In genomic region chr21:34886554-34887385, GRCh38 we compare ENCODE assay signal across 8 cellular contexts.
DNase-seq lines count a peak whose midpoint lies in the region; ATAC-seq and TF ChIP-seq lines count a peak whose summit lies in the region.

No MANE protein-coding gene starts in this region.

- peak overlapping the region; percentile 68 to 77 (median 73) for H3K4me3 ChIP-seq in esophagus muscularis mucosa

- peaks cover 47% of the 10 kb centered on the region for H3K36me3 Mint-ChIP-seq in activated CD4-positive, alpha-beta T cell treated with anti-CD3 and anti-CD28 coated beads, Interleukin-2, amount 10 ng/mL, durations not matched to agents 24 days and 14 days (ENCODE audit: low read depth)
- peaks cover 6% of the 10 kb centered on the region for H3K36me3 Mint-ChIP-seq in natural killer cell treated with Interleukin-12 subunit alpha and Interleukin-12 subunit beta and Interleukin-15 and Interleukin-18, amount 100 ng/mL, for 72 hours

- TF ChIP-seq EP300 in esophagus muscularis mucosa (IDR thresholded peaks at IDR 0.05) = no peak

- peaks cover 30 to 55% (median 53%) of the 10 kb centered on the region in 4 donors for H3K4me1 ChIP-seq in esophagus muscularis mucosa

- no peaks in the 10 kb centered on the region for H3K36me3 ChIP-seq in esophagus muscularis mucosa

- no peaks in the 10 kb centered on the region for H3K9me3 ChIP-seq in esophagus muscularis mucosa

- peaks cover 17 to 83% (median 40%) of the 10 kb centered on the region in 4 donors for H3K27me3 ChIP-seq in esophagus muscularis mucosa

- no peak for ATAC-seq in natural killer cell treated with Interleukin-12 subunit alpha and Interleukin-12 subunit beta and Interleukin-15 and Interleukin-18, amount 100 ng/mL, for 72 hours
- no peak for ATAC-seq in GM21737 (IDR thresholded peaks at IDR 0.05; ENCODE audit: unreplicated experiment)

- no peaks in the 10 kb centered on the region for H3K9me3 Mint-ChIP-seq in activated CD4-positive, alpha-beta T cell treated with anti-CD3 and anti-CD28 coated beads, Interleukin-2, amount 10 ng/mL, durations not matched to agents 24 days and 14 days
- H3K9me3 Mint-ChIP-seq in natural killer cell treated with Interleukin-12 subunit alpha and Interleukin-12 subunit beta and Interleukin-15 and Interleukin-18, amount 100 ng/mL, for 72 hours = no peaks in the 10 kb centered on the region

- H3K4me3 Mint-ChIP-seq in activated CD4-positive, alpha-beta T cell treated with anti-CD3 and anti-CD28 coated beads, Interleukin-2, amount 10 ng/mL, durations not matched to agents 24 days and 14 days = peak overlapping the region; percentile 96
- peak overlapping the region; percentile 98 for H3K4me3 Mint-ChIP-seq in natural killer cell treated with Interleukin-12 subunit alpha and Interleukin-12 subunit beta and Interleukin-15 and Interleukin-18, amount 100 ng/mL, for 72 hours

- H3K4me1 Mint-ChIP-seq in activated CD4-positive, alpha-beta T cell treated with anti-CD3 and anti-CD28 coated beads, Interleukin-2, amount 10 ng/mL, durations not matched to agents 24 days and 14 days = peaks cover 41% of the 10 kb centered on the region
- H3K4me1 Mint-ChIP-seq in natural killer cell treated with Interleukin-12 subunit alpha and Interleukin-12 subunit beta and Interleukin-15 and Interleukin-18, amount 100 ng/mL, for 72 hours (ENCODE audit: low read depth in 2 of 2) = peaks cover 41 to 51% of the 10 kb centered on the region in 2 donors

- 2% methylated on average over 21 of the region's 64 CpGs for WGBS in esophagus muscularis mucosa

- no peak for TF ChIP-seq CTCF in esophagus muscularis mucosa (IDR thresholded peaks at IDR 0.05)

- peak overlapping the region; percentile 81 for H3K27ac Mint-ChIP-seq in activated CD4-positive, alpha-beta T cell treated with anti-CD3 and anti-CD28 coated beads, Interleukin-2, amount 10 ng/mL, durations not matched to agents 24 days and 14 days
- H3K27ac Mint-ChIP-seq in natural killer cell treated with Interleukin-12 subunit alpha and Interleukin-12 subunit beta and Interleukin-15 and Interleukin-18, amount 100 ng/mL, for 72 hours = peak overlapping the region; percentile 99 to 100

- H3K27ac ChIP-seq in esophagus muscularis mucosa (replicated peaks in 1 of 4) = peak overlapping the region; percentile 45 to 82 (median 67)

- no peak for TF ChIP-seq POLR2A in esophagus muscularis mucosa (IDR thresholded peaks at IDR 0.05; ENCODE audit: low read depth)

- DNase-seq in SIG-M5 treated with dmso at 0.1 percent for 504 hours (lab: John Stamatoyannopoulos, UW; ENCODE audit: unreplicated experiment) (peak; percentile 30), SIG-M5 (lab: John Stamatoyannopoulos, UW) (no peak), esophagus muscularis mucosa (ENCODE audit: extremely low spot score) (peak; percentile 91), NAMALWA (ENCODE audit: low spot score) (no peak), NCI-H1436 (lab: John Stamatoyannopoulos, UW) (no peak)
- peak; percentile 77 for DNase-seq in activated CD4-positive, alpha-beta T cell treated with anti-CD3 and anti-CD28 coated beads, Interleukin-2, amount 10 ng/mL, durations not matched to agents 24 days and 14 days
- DNase-seq in natural killer cell treated with Interleukin-12 subunit alpha and Interleukin-12 subunit beta and Interleukin-15 and Interleukin-18, amount 100 ng/mL, for 72 hours (ENCODE audit: low spot score) = peak; percentile 73

- intact Hi-C loops in activated CD4-positive, alpha-beta T cell treated with anti-CD3 and anti-CD28 coated beads, Interleukin-2, amount 10 ng/mL, durations not matched to agents 24 days and 14 days (cut with micrococcal nuclease) = loop anchor here (2.0 to 5.0 kb wide), 5 partner anchors 20 to 956 kb away; no protein-coding TSS in a partner anchor
- intact Hi-C loops in esophagus muscularis mucosa (cut with DNase I) = loop anchor here (5.0 to 10.0 kb wide), 3 partner anchors 139 to 1438 kb away; partner anchors contain the start of gene MORC3

- no peaks in the 10 kb centered on the region for H3K27me3 Mint-ChIP-seq in activated CD4-positive, alpha-beta T cell treated with anti-CD3 and anti-CD28 coated beads, Interleukin-2, amount 10 ng/mL, durations not matched to agents 24 days and 14 days
- no peaks in the 10 kb centered on the region for H3K27me3 Mint-ChIP-seq in natural killer cell treated with Interleukin-12 subunit alpha and Interleukin-12 subunit beta and Interleukin-15 and Interleukin-18, amount 100 ng/mL, for 72 hours

Comparison
In these comparisons a context has a peak if more than half of its experiments do, and no peak if none do; other contexts are left out.
1. DNase-seq: peak in SIG-M5 treated with dmso at 0.1 percent for 504 hours (single experiment), activated CD4-positive, alpha-beta T cell treated with anti-CD3 and anti-CD28 coated beads, Interleukin-2, amount 10 ng/mL, durations not matched to agents 24 days and 14 days (single experiment), esophagus muscularis mucosa (single experiment) and natural killer cell treated with Interleukin-12 subunit alpha and Interleukin-12 subunit beta and Interleukin-15 and Interleukin-18, amount 100 ng/mL, for 72 hours (single experiment); none in SIG-M5 (single experiment), NAMALWA (single experiment) and NCI-H1436 (single experiment).